In genomic region chr9:121564861-121565260, GRCh38 we compare ENCODE assay signal across 1 cellular context.
TF ChIP-seq lines count a peak whose summit lies in the region.

No MANE protein-coding gene starts in this region.

TF ChIP-seq in HCT116, 20 proteins besides CTCF, POLR2A, EP300 and RAD21 (continued from another document):
- TF ChIP-seq ZBTB33 (IDR thresholded peaks at IDR 0.05; ENCODE audit: extremely low read depth, insufficient replicate concordance, low read length) (no peak), REST (IDR thresholded peaks at IDR 0.05; ENCODE audit: low read depth) (no peak), SIN3A (IDR thresholded peaks at IDR 0.05; ENCODE audit: low read depth) (no peak), SP1 (IDR thresholded peaks at IDR 0.05; ENCODE audit: low read depth) (no peak), EGR1 (IDR thresholded peaks at IDR 0.05; ENCODE audit: low read depth) (no peak), CBX3 (IDR thresholded peaks at IDR 0.05; ENCODE audit: low read depth) (no peak), FOSL1 (IDR thresholded peaks at IDR 0.05; ENCODE audit: low read depth) (no peak)
